9 cellular contexts compared by ENCODE assay signal in genomic region chr3:19945405-19946290, GRCh38. TPM values are rescaled to one million over a fixed set of nuclear protein-coding genes. Genes with fewer than 3 reads are reported as not detected.
A peak's percentile ranks its signal among the peaks of the same experiment; 100 is the strongest.
DNase-seq lines count a peak whose midpoint lies in the region; ATAC-seq and TF ChIP-seq lines count a peak whose summit lies in the region.
"Had no signal": no experiment of that assay in that cellular context is flagged by ENCODE, and none has a peak within 500 bp of the region (broad histone marks: within the 10 kb centered on the region; RNA-seq: fewer than 3 reads in every experiment).

No MANE protein-coding gene starts in this region.

- peak overlapping the region; percentile 98 for H3K27ac Mint-ChIP-seq in activated naive CD8-positive, alpha-beta T cell

- intact Hi-C loops in left ventricle myocardium inferior (cut with micrococcal nuclease) = loop anchor here (10.0 kb wide), 1 partner anchor 79 kb away; no protein-coding TSS in a partner anchor
- intact Hi-C loops in Right ventricle myocardium inferior (cut with DNase I) = loop anchor here (2.0 kb wide), 3 partner anchors 57 to 241 kb away; partner anchors contain the start of genes KAT2B and SGO1

- peak overlapping the region; percentile 95 for H3K4me3 Mint-ChIP-seq in activated naive CD8-positive, alpha-beta T cell

- no peaks in the 10 kb centered on the region for H3K9me3 Mint-ChIP-seq in activated naive CD8-positive, alpha-beta T cell (ENCODE audit: low read depth)

- H3K4me3 ChIP-seq in left ventricle myocardium inferior (peak overlapping the region; percentile 86), thymus (ENCODE audit: low read length) (peak overlapping the region; percentile 87)

- no peaks in the 10 kb centered on the region for H3K9me3 ChIP-seq in left ventricle myocardium inferior (replicated peaks)
- no peaks in the 10 kb centered on the region for H3K9me3 ChIP-seq in thymus (ENCODE audit: control insufficient read depth)

- H3K27ac ChIP-seq in left ventricle myocardium inferior (replicated peaks) (peak overlapping the region; percentile 92), thymus (ENCODE audit: low read depth) (peak overlapping the region; percentile 92)

- WGBS in thymus = 95% methylated on average over 18 of the region's 18 CpGs

- H3K36me3 ChIP-seq in left ventricle myocardium inferior = no peaks in the 10 kb centered on the region
- no peaks in the 10 kb centered on the region for H3K36me3 ChIP-seq in thymus (ENCODE audit: control insufficient read depth, insufficient read depth)

- peaks cover 38% of the 10 kb centered on the region for H3K4me1 Mint-ChIP-seq in activated naive CD8-positive, alpha-beta T cell (ENCODE audit: low read depth)

- DNase-seq in left ventricle myocardium inferior = no peak
- DNase-seq in Right ventricle myocardium inferior (ENCODE audit: missing footprints) = no peak
- peak; percentile 46 for DNase-seq in left lobe of liver (ENCODE audit: low spot score)
- DNase-seq in NCI-H345 (lab: John Stamatoyannopoulos, UW) = no peak
- DNase-seq in kidney glomerular epithelial cell (lab: John Stamatoyannopoulos, UW) = no peak

- TF ChIP-seq CTCF in left ventricle myocardium inferior (IDR thresholded peaks at IDR 0.05; ENCODE audit: borderline replicate concordance) = no peak

- no peak for ATAC-seq in Right ventricle myocardium inferior
- ATAC-seq in left lobe of liver = peak; percentile 16
- ATAC-seq in GM21367 (IDR thresholded peaks at IDR 0.05; ENCODE audit: unreplicated experiment) = no peak

- no peaks in the 10 kb centered on the region for H3K36me3 Mint-ChIP-seq in activated naive CD8-positive, alpha-beta T cell

- H3K27me3 ChIP-seq in left ventricle myocardium inferior (ENCODE audit: low read depth) (no peaks in the 10 kb centered on the region), thymus (ENCODE audit: control insufficient read depth, insufficient read depth) (no peaks in the 10 kb centered on the region)

- no peaks in the 10 kb centered on the region for H3K27me3 Mint-ChIP-seq in activated naive CD8-positive, alpha-beta T cell

- H3K4me1 ChIP-seq in left ventricle myocardium inferior = peaks cover 43% of the 10 kb centered on the region
- peaks cover 3% of the 10 kb centered on the region for H3K4me1 ChIP-seq in thymus (ENCODE audit: control insufficient read depth, insufficient read depth, low read length)

RNA-seq across cellular contexts. Expression of gene RAB5A, which starts 1.2 kb away (rescaled TPM):
- total RNA-seq in left ventricle myocardium inferior = 52.0 TPM
- 48.2 TPM for total RNA-seq in Right ventricle myocardium inferior
- total RNA-seq in left lobe of liver = 17.5 TPM
- 51.8 TPM for polyA plus RNA-seq in thymus

RNA-seq across cellular contexts. Expression of gene EFHB, which starts 11.6 kb away (rescaled TPM):
- total RNA-seq in left ventricle myocardium inferior (0.58 TPM), Right ventricle myocardium inferior (not detected), left lobe of liver (0.48 TPM)
- 2.3 TPM for polyA plus RNA-seq in thymus
- total RNA-seq: dermis microvascular lymphatic vessel endothelial cell had no signal
